In genomic region chr21:34639882-34640788, GRCh38 we compare ENCODE assay signal across 9 cellular contexts. TPM values are rescaled to one million over a fixed set of nuclear protein-coding genes. Genes with fewer than 3 reads are reported as not detected.
DNase-seq lines count a peak whose midpoint lies in the region; ATAC-seq and FAIRE-seq lines count a peak whose summit lies in the region.
"Had no signal": no experiment of that assay in that cellular context is flagged by ENCODE, and none has a peak within 500 bp of the region (broad histone marks: within the 10 kb centered on the region; RNA-seq: fewer than 3 reads in every experiment).

No MANE protein-coding gene starts in this region.

- no peak overlapping the region for H3K27ac ChIP-seq in small intestine (ENCODE audit: low read depth in 1 of 2, low read length in 1 of 2)
- H3K27ac ChIP-seq: SK-N-MC had no signal

- CTCF ChIA-PET in activated naive CD4-positive, alpha-beta T cell treated with anti-CD3 and anti-CD28 coated beads for 36 hours (lab: Charles Lee): interaction anchor here (0.7 to 1.2 kb wide), 2 partner anchors 9 to 1009 kb away, joined by 3 read pairs; no protein-coding TSS in a partner anchor

- no peaks in the 10 kb centered on the region for H3K9me3 ChIP-seq in small intestine (ENCODE audit: control insufficient read depth, low read depth)

- H3K4me1 Mint-ChIP-seq in activated naive CD4-positive, alpha-beta T cell treated with anti-CD3 and anti-CD28 coated beads for 36 hours (ENCODE audit: low read depth): peaks cover 18% of the 10 kb centered on the region

- H3K4me3 ChIP-seq in small intestine (ENCODE audit: low read depth in 1 of 2, low read length in 2 of 2): no peak overlapping the region
- H3K4me3 ChIP-seq: SK-N-MC had no signal

- no peaks in the 10 kb centered on the region for H3K36me3 Mint-ChIP-seq in activated naive CD4-positive, alpha-beta T cell treated with anti-CD3 and anti-CD28 coated beads for 36 hours (ENCODE audit: low read depth)

- H3K27ac Mint-ChIP-seq in activated naive CD4-positive, alpha-beta T cell treated with anti-CD3 and anti-CD28 coated beads for 36 hours: peak overlapping the region; percentile 16

- intact Hi-C loops in activated naive CD4-positive, alpha-beta T cell treated with anti-CD3 and anti-CD28 coated beads for 36 hours (cut with micrococcal nuclease): loop anchor here (1.0 kb wide), 1 partner anchor 113 kb away; no protein-coding TSS in a partner anchor

- ATAC-seq in GM18519 (IDR thresholded peaks at IDR 0.05; ENCODE audit: low FRiP score, unreplicated experiment) (peak; percentile 37), HG03097 (IDR thresholded peaks at IDR 0.05; ENCODE audit: low FRiP score, unreplicated experiment) (peak; percentile 38), GM21360 (IDR thresholded peaks at IDR 0.05; ENCODE audit: unreplicated experiment) (no peak)

- no peak overlapping the region for H3K4me3 Mint-ChIP-seq in activated naive CD4-positive, alpha-beta T cell treated with anti-CD3 and anti-CD28 coated beads for 36 hours

- no peaks in the 10 kb centered on the region for H3K4me1 ChIP-seq in small intestine (ENCODE audit: control insufficient read depth in 2 of 2, insufficient read depth in 1 of 2, low read depth in 1 of 2, low read length in 1 of 2)

- no peak for FAIRE-seq in small intestine (lab: Jason Lieb, UNC)

- 35 to 40% (median 37%) methylated on average over 9 of the region's 9 CpGs for WGBS in small intestine, 3 donors

- H3K27me3 ChIP-seq in small intestine (ENCODE audit: control insufficient read depth in 2 of 2, insufficient read depth in 2 of 2, low read length in 2 of 2): no peaks in the 10 kb centered on the region

- H3K36me3 ChIP-seq in small intestine (ENCODE audit: control insufficient read depth in 2 of 2, insufficient read depth in 2 of 2, low read length in 2 of 2): no peaks in the 10 kb centered on the region

- no peaks in the 10 kb centered on the region for H3K27me3 Mint-ChIP-seq in activated naive CD4-positive, alpha-beta T cell treated with anti-CD3 and anti-CD28 coated beads for 36 hours (ENCODE audit: low read depth)

- H3K9me3 Mint-ChIP-seq in activated naive CD4-positive, alpha-beta T cell treated with anti-CD3 and anti-CD28 coated beads for 36 hours: no peaks in the 10 kb centered on the region

- peak; percentile 48 for DNase-seq in activated naive CD4-positive, alpha-beta T cell treated with anti-CD3 and anti-CD28 coated beads for 36 hours
- DNase-seq in small intestine: peak; percentile 30
- no peak for DNase-seq in DMS114 treated with DMSO at 0.1 percent for 48 hours (lab: John Stamatoyannopoulos, UW; ENCODE audit: unreplicated experiment)
- DNase-seq in DMS153 treated with DMSO at 0.1 percent for 48 hours (lab: John Stamatoyannopoulos, UW; ENCODE audit: unreplicated experiment): no peak
- no peak for DNase-seq in HK-2 (ENCODE audit: unreplicated experiment)

RNA-seq across cellular contexts. Expression of gene RCAN1, which starts 25.2 kb away (rescaled TPM):
- 1 to 10 TPM; 2.3 to 2.9 TPM for total RNA-seq in activated naive CD4-positive, alpha-beta T cell treated with anti-CD3 and anti-CD28 coated beads for 36 hours
- 10 to 100 TPM; 23.6 to 38.9 (median 31.6) TPM for polyA plus RNA-seq in small intestine

RNA-seq across cellular contexts. Expression of gene CLIC6, which starts 28.7 kb away (rescaled TPM):
- total RNA-seq in activated naive CD4-positive, alpha-beta T cell treated with anti-CD3 and anti-CD28 coated beads for 36 hours: under 1 TPM; 0.10 to 0.12 TPM
- polyA plus RNA-seq in small intestine: 1 to 10 TPM in 1 of 3 donors, under 1 TPM in 2; 0.22 to 3.2 (median 0.81) TPM

Comparison
In these comparisons a context has a peak if more than half of its experiments do, and no peak if none do; other contexts are left out.
1. DNase-seq: peak in activated naive CD4-positive, alpha-beta T cell treated with anti-CD3 and anti-CD28 coated beads for 36 hours (single experiment) and small intestine (single experiment); none in DMS114 treated with DMSO at 0.1 percent for 48 hours (single experiment), DMS153 treated with DMSO at 0.1 percent for 48 hours (single experiment) and HK-2 (single experiment).